In the genomic region with DNA sequence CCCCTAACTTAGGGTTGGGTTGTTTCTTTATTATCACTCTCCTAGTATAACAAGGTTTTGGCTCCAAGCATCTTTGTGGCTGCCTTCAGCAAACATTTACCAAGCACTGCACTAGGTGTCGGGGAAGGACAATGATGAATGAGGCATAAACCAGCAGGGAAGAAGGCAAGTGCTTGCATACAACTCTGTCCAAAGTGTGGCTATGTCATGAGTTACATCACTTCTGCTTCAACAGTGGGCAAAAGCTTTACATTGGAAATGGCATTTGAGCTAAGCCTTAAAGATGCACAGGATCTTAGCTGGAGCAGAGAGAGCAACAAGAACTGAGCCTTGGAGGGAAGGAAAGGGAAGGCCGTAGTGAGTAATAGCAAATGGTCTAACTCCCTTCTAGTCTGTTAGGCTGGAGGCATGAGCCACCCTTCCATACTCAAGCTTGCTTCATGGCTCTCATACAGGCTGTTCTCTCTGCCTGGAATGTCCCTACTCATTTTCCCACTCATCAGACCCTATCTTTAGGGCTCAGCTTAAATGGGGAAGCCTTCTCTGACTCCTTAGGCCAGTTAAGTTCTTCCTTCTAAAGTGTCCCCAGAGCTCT, we compare ENCODE assay signal across 1 cellular context.
TF ChIP-seq lines count a peak whose summit lies in the region.

No MANE protein-coding gene starts in this region.

TF ChIP-seq in HEK293, 187 proteins besides CTCF, POLR2A, EP300 and RAD21 (continued from another document):
- TF ChIP-seq ZNF292 (tag by site-specific recombination; IDR thresholded peaks at IDR 0.05; ENCODE audit: borderline replicate concordance, low read depth) (no peak), ZNF239 (tag by site-specific recombination; IDR thresholded peaks at IDR 0.05) (no peak), TRIM28 (IDR thresholded peaks at IDR 0.05; ENCODE audit: borderline replicate concordance, low read length) (no peak; the same call in 1 of the 2 replicates), ZNF707 (tag by site-specific recombination; IDR thresholded peaks at IDR 0.05) (no peak), ZNF548 (tag by site-specific recombination; IDR thresholded peaks at IDR 0.05) (no peak), ZNF658 (tag by site-specific recombination; IDR thresholded peaks at IDR 0.05) (no peak), ZNF248 (tag by site-specific recombination; IDR thresholded peaks at IDR 0.05) (no peak), KLF7 (tag by site-specific recombination; IDR thresholded peaks at IDR 0.05; ENCODE audit: borderline replicate concordance) (no peak), MZF1 (tag by site-specific recombination; IDR thresholded peaks at IDR 0.05; ENCODE audit: borderline replicate concordance) (no peak), ZNF426 (tag by site-specific recombination; IDR thresholded peaks at IDR 0.05) (no peak), ZSCAN30 (tag by site-specific recombination; IDR thresholded peaks at IDR 0.05) (0 out of 2 replicates have a peak, but pooled peaks have one; percentile 36), ZNF121 (tag by site-specific recombination; IDR thresholded peaks at IDR 0.05) (no peak), ZNF132 (tag by site-specific recombination; IDR thresholded peaks at IDR 0.05; ENCODE audit: borderline replicate concordance) (no peak), ZNF211 (tag by site-specific recombination; IDR thresholded peaks at IDR 0.05; ENCODE audit: low read depth) (no peak), ZBTB17 (tag by site-specific recombination; IDR thresholded peaks at IDR 0.05) (no peak), ZNF302 (tag by site-specific recombination; IDR thresholded peaks at IDR 0.05; ENCODE audit: low read depth) (no peak; the same call in 1 of the 2 replicates), YY1 (tag by site-specific recombination; IDR thresholded peaks at IDR 0.05) (no peak), ZNF473 (tag by site-specific recombination; IDR thresholded peaks at IDR 0.05) (no peak), ZNF558 (tag by site-specific recombination; IDR thresholded peaks at IDR 0.05) (no peak), ZNF600 (tag by site-specific recombination; IDR thresholded peaks at IDR 0.05) (0 out of 2 replicates have a peak, but pooled peaks have one; percentile 17), ZNF561 (tag by site-specific recombination; IDR thresholded peaks at IDR 0.05; ENCODE audit: borderline replicate concordance) (peak; percentile 53; the same call in 1 of the 2 replicates), FEZF1 (tag by site-specific recombination; IDR thresholded peaks at IDR 0.05) (peak; percentile 51), SCRT2 (tag by site-specific recombination; IDR thresholded peaks at IDR 0.05) (peak; percentile 32; the same call in 1 of the 2 replicates), ZNF843 (tag by site-specific recombination; IDR thresholded peaks at IDR 0.05) (no peak), GLIS2 (tag by site-specific recombination; IDR thresholded peaks at IDR 0.05) (no peak), SALL2 (tag by site-specific recombination; IDR thresholded peaks at IDR 0.05; ENCODE audit: borderline replicate concordance) (no peak), ZNF549 (tag by site-specific recombination; IDR thresholded peaks at IDR 0.05) (no peak), ZNF776 (tag by site-specific recombination; IDR thresholded peaks at IDR 0.05; ENCODE audit: borderline replicate concordance) (no peak), ZNF629 (tag by site-specific recombination; IDR thresholded peaks at IDR 0.05) (peak; percentile 48; the same call in 1 of the 2 replicates), ZSCAN16 (tag by site-specific recombination; IDR thresholded peaks at IDR 0.05) (no peak), ZNF660 (tag by site-specific recombination; IDR thresholded peaks at IDR 0.05) (0 out of 2 replicates have a peak, but pooled peaks have one; percentile 16)
- TF ChIP-seq, protein P1, sequence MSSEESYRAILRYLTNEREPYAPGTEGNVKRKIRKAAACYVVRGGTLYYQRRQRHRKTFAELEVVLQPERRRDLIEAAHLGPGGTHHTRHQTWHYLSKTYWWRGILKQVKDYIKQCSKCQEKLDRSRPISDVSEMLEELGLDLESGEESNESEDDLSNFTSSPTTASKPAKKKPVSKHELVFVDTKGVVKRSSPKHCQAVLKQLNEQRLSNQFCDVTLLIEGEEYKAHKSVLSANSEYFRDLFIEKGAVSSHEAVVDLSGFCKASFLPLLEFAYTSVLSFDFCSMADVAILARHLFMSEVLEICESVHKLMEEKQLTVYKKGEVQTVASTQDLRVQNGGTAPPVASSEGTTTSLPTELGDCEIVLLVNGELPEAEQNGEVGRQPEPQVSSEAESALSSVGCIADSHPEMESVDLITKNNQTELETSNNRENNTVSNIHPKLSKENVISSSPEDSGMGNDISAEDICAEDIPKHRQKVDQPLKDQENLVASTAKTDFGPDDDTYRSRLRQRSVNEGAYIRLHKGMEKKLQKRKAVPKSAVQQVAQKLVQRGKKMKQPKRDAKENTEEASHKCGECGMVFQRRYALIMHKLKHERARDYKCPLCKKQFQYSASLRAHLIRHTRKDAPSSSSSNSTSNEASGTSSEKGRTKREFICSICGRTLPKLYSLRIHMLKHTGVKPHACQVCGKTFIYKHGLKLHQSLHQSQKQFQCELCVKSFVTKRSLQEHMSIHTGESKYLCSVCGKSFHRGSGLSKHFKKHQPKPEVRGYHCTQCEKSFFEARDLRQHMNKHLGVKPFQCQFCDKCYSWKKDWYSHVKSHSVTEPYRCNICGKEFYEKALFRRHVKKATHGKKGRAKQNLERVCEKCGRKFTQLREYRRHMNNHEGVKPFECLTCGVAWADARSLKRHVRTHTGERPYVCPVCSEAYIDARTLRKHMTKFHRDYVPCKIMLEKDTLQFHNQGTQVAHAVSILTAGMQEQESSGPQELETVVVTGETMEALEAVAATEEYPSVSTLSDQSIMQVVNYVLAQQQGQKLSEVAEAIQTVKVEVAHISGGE (tag by site-specific recombination; conservative IDR thresholded peaks at IDR 0.05; ENCODE audit: low read depth) = no peak
- TF ChIP-seq, protein P2, sequence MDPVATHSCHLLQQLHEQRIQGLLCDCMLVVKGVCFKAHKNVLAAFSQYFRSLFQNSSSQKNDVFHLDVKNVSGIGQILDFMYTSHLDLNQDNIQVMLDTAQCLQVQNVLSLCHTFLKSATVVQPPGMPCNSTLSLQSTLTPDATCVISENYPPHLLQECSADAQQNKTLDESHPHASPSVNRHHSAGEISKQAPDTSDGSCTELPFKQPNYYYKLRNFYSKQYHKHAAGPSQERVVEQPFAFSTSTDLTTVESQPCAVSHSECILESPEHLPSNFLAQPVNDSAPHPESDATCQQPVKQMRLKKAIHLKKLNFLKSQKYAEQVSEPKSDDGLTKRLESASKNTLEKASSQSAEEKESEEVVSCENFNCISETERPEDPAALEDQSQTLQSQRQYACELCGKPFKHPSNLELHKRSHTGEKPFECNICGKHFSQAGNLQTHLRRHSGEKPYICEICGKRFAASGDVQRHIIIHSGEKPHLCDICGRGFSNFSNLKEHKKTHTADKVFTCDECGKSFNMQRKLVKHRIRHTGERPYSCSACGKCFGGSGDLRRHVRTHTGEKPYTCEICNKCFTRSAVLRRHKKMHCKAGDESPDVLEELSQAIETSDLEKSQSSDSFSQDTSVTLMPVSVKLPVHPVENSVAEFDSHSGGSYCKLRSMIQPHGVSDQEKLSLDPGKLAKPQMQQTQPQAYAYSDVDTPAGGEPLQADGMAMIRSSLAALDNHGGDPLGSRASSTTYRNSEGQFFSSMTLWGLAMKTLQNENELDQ (tag by site-specific recombination; IDR thresholded peaks at IDR 0.05; ENCODE audit: low read depth) = no peak
- TF ChIP-seq, protein P3, sequence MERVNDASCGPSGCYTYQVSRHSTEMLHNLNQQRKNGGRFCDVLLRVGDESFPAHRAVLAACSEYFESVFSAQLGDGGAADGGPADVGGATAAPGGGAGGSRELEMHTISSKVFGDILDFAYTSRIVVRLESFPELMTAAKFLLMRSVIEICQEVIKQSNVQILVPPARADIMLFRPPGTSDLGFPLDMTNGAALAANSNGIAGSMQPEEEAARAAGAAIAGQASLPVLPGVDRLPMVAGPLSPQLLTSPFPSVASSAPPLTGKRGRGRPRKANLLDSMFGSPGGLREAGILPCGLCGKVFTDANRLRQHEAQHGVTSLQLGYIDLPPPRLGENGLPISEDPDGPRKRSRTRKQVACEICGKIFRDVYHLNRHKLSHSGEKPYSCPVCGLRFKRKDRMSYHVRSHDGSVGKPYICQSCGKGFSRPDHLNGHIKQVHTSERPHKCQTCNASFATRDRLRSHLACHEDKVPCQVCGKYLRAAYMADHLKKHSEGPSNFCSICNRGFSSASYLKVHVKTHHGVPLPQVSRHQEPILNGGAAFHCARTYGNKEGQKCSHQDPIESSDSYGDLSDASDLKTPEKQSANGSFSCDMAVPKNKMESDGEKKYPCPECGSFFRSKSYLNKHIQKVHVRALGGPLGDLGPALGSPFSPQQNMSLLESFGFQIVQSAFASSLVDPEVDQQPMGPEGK (tag by site-specific recombination; IDR thresholded peaks at IDR 0.05) = no peak
- TF ChIP-seq, protein P4, sequence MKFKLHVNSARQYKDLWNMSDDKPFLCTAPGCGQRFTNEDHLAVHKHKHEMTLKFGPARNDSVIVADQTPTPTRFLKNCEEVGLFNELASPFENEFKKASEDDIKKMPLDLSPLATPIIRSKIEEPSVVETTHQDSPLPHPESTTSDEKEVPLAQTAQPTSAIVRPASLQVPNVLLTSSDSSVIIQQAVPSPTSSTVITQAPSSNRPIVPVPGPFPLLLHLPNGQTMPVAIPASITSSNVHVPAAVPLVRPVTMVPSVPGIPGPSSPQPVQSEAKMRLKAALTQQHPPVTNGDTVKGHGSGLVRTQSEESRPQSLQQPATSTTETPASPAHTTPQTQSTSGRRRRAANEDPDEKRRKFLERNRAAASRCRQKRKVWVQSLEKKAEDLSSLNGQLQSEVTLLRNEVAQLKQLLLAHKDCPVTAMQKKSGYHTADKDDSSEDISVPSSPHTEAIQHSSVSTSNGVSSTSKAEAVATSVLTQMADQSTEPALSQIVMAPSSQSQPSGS (tag by site-specific recombination; IDR thresholded peaks at IDR 0.05; ENCODE audit: low read depth) = peak; percentile 85
- TF ChIP-seq, protein P5, sequence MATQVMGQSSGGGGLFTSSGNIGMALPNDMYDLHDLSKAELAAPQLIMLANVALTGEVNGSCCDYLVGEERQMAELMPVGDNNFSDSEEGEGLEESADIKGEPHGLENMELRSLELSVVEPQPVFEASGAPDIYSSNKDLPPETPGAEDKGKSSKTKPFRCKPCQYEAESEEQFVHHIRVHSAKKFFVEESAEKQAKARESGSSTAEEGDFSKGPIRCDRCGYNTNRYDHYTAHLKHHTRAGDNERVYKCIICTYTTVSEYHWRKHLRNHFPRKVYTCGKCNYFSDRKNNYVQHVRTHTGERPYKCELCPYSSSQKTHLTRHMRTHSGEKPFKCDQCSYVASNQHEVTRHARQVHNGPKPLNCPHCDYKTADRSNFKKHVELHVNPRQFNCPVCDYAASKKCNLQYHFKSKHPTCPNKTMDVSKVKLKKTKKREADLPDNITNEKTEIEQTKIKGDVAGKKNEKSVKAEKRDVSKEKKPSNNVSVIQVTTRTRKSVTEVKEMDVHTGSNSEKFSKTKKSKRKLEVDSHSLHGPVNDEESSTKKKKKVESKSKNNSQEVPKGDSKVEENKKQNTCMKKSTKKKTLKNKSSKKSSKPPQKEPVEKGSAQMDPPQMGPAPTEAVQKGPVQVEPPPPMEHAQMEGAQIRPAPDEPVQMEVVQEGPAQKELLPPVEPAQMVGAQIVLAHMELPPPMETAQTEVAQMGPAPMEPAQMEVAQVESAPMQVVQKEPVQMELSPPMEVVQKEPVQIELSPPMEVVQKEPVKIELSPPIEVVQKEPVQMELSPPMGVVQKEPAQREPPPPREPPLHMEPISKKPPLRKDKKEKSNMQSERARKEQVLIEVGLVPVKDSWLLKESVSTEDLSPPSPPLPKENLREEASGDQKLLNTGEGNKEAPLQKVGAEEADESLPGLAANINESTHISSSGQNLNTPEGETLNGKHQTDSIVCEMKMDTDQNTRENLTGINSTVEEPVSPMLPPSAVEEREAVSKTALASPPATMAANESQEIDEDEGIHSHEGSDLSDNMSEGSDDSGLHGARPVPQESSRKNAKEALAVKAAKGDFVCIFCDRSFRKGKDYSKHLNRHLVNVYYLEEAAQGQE (tag by site-specific recombination; IDR thresholded peaks at IDR 0.05) = no peak
- TF ChIP-seq, protein P6, sequence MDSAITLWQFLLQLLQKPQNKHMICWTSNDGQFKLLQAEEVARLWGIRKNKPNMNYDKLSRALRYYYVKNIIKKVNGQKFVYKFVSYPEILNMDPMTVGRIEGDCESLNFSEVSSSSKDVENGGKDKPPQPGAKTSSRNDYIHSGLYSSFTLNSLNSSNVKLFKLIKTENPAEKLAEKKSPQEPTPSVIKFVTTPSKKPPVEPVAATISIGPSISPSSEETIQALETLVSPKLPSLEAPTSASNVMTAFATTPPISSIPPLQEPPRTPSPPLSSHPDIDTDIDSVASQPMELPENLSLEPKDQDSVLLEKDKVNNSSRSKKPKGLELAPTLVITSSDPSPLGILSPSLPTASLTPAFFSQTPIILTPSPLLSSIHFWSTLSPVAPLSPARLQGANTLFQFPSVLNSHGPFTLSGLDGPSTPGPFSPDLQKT (IDR thresholded peaks at IDR 0.05; ENCODE audit: borderline replicate concordance, low read depth, low read length) = no peak
